In genomic region chr15:34795267-34796081, GRCh38 we compare ENCODE assay signal across 9 cellular contexts. TPM values are rescaled to one million over a fixed set of nuclear protein-coding genes. Genes with fewer than 3 reads are reported as not detected.
DNase-seq lines count a peak whose midpoint lies in the region; ATAC-seq lines count a peak whose summit lies in the region.
"Had no signal": no experiment of that assay in that cellular context is flagged by ENCODE, and none has a peak within 500 bp of the region (broad histone marks: within the 10 kb centered on the region; RNA-seq: fewer than 3 reads in every experiment).

Gene ACTC1 (minus strand): TSS chr15:34795549. CDS start chr15:34794808, 741 bp downstream.

- H3K4me3 Mint-ChIP-seq in T-helper 17 cell, result peak within 1 kb of the TSS; percentile 7

- intact Hi-C loops in Right ventricle myocardium superior (cut with DNase I) (loop anchor here (5.0 kb wide), 1 partner anchor 83 kb away; no protein-coding TSS in a partner anchor), posterior vena cava (cut with DNase I) (no loop called here)

- H3K27ac Mint-ChIP-seq in T-helper 17 cell, result no peak within 1 kb of the TSS

- no peak for ATAC-seq in T-helper 17 cell
- ATAC-seq in Right ventricle myocardium superior (ENCODE audit: poor library complexity), result peak; percentile 56
- ATAC-seq in HG02981 (IDR thresholded peaks at IDR 0.05; ENCODE audit: unreplicated experiment), result no peak
- no peak for ATAC-seq in GM21786 (IDR thresholded peaks at IDR 0.05; ENCODE audit: unreplicated experiment)

- peaks cover 80% of the 10 kb centered on the region for H3K27me3 Mint-ChIP-seq in T-helper 17 cell

- H3K4me1 Mint-ChIP-seq in T-helper 17 cell, result peaks cover 3% of the 10 kb centered on the region

- no peaks in the 10 kb centered on the region for H3K9me3 ChIP-seq in T-helper 17 cell (ENCODE audit: control insufficient read depth, low read length, poor library complexity, severe bottlenecking)

- peaks cover 9% of the 10 kb centered on the region for H3K36me3 Mint-ChIP-seq in T-helper 17 cell (ENCODE audit: low read depth)

- DNase-seq in ELR (ENCODE audit: low read depth) (peak; percentile 74), T-helper 17 cell (no peak), Right ventricle myocardium superior (peak; percentile 83), posterior vena cava (ENCODE audit: low spot score) (peak; percentile 85), OCI-M2 (lab: John Stamatoyannopoulos, UW; ENCODE audit: unreplicated experiment) (no peak), SK-N-DZ (ENCODE audit: low spot score) (no peak)
- DNase-seq: stimulated activated CD4-positive, alpha-beta T cell treated with anti-CD3 and anti-CD28 coated beads, Interleukin-1b, Interleukin-23, amount 100 ng/mL, for 48 hours had no signal

RNA-seq across cellular contexts. Expression of gene ACTC1, which starts in this region (rescaled TPM):
- total RNA-seq in T-helper 17 cell (not detected), Right ventricle myocardium superior (12,822 TPM), posterior vena cava (10 to 100 TPM; 93.6 to 93.8 TPM)
- polyA plus RNA-seq in SK-N-DZ (2014; cell fraction: cytosol; rRNA removed), result not detected in 2 replicates
- not detected in 2 replicates for polyA plus RNA-seq in SK-N-DZ (2014; cell fraction: nucleus; rRNA removed)

Comparison
In these comparisons a context has a peak if more than half of its experiments do, and no peak if none do; other contexts are left out.
1. RNA of gene ACTC1 (total RNA-seq): 12,822 TPM in Right ventricle myocardium superior (single experiment); 93.6 to 93.8 TPM in posterior vena cava and not detected in T-helper 17 cell; every median in the first group is over 100 times any median in the second.
2. DNase-seq: peak in ELR (single experiment), Right ventricle myocardium superior (single experiment) and posterior vena cava (single experiment); none in T-helper 17 cell (0 of 3), OCI-M2 (single experiment) and SK-N-DZ (single experiment).